ENCODE assay signal across 22 cellular contexts in the genomic region with DNA sequence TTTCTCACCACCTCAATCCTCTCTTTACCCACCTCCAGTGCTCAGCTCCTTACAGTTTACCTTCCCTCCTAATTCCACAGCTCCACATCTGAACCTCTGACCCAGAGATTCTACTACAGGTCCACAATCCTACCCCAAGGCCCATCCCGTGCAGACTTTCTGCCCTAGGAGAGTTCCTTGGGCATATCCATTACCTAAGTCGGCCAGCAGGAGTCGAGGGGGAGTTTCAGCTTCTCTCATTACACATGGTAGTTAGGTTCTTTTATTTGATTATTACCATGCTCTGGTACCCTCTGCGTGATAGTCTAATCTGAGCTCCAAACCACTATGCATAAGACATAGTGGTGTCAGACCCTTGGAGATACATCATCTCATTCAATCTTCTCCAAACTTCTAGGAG.
A peak's percentile ranks its signal among the peaks of the same experiment; 100 is the strongest.
DNase-seq lines count a peak whose midpoint lies in the region; ATAC-seq and TF ChIP-seq lines count a peak whose summit lies in the region.
"Had no signal": no experiment of that assay in that cellular context is flagged by ENCODE, and none has a peak within 500 bp of the region (broad histone marks: within the 10 kb centered on the region; RNA-seq: fewer than 3 reads in every experiment).

No MANE protein-coding gene starts in this region.

- ATAC-seq in GM21526 (IDR thresholded peaks at IDR 0.05; ENCODE audit: low FRiP score, unreplicated experiment) (no peak), HG03159 (IDR thresholded peaks at IDR 0.05; ENCODE audit: unreplicated experiment) (no peak)

- H3K27ac ChIP-seq in endodermal cell (ENCODE audit: low read depth, low read length) = no peak overlapping the region
- H3K27ac ChIP-seq: coronary artery, epithelial cell of prostate, testis had no signal

- no peak overlapping the region for H3K9ac ChIP-seq in endodermal cell (ENCODE audit: extremely low read depth, low read length, poor library complexity, severe bottlenecking)

- H3K4me1 ChIP-seq in Caco-2 (peaks cover 44% of the 10 kb centered on the region), endodermal cell (ENCODE audit: control insufficient read depth, insufficient read depth, low read length) (peaks cover 6% of the 10 kb centered on the region)

- H3K4me1 Mint-ChIP-seq in Caco-2 (ENCODE audit: low read depth, unreplicated experiment) (peaks cover 19% of the 10 kb centered on the region), endodermal cell (peaks cover 15% of the 10 kb centered on the region), neural crest cell (peaks cover 8% of the 10 kb centered on the region)

- no TSS peak for BruUV-seq in Caco-2 (replicated peaks; lab: Mats Ljungman, UMichigan)

- H3K9me3 Mint-ChIP-seq in Caco-2 (ENCODE audit: unreplicated experiment) = no peaks in the 10 kb centered on the region
- H3K9me3 Mint-ChIP-seq in endodermal cell = no peaks in the 10 kb centered on the region
- no peaks in the 10 kb centered on the region for H3K9me3 Mint-ChIP-seq in neural crest cell

- H3K4me3 ChIP-seq in Caco-2 (ENCODE audit: low read depth, low read length) (no peak overlapping the region), endodermal cell (ENCODE audit: low read length) (no peak overlapping the region)
- no peak overlapping the region for H3K4me3 ChIP-seq in Jurkat, Clone E6-1 (ENCODE audit: low read length)
- H3K4me3 ChIP-seq: coronary artery, testis had no signal

- no peaks in the 10 kb centered on the region for H3K27me3 Mint-ChIP-seq in Caco-2 (ENCODE audit: insufficient read depth, unreplicated experiment)
- H3K27me3 Mint-ChIP-seq in endodermal cell (ENCODE audit: insufficient read depth) = no peaks in the 10 kb centered on the region
- no peaks in the 10 kb centered on the region for H3K27me3 Mint-ChIP-seq in neural crest cell (ENCODE audit: low read depth)
- H3K27me3 Mint-ChIP-seq: B cell had no signal

- TF ChIP-seq CTCF in Caco-2 (IDR thresholded peaks at IDR 0.05; ENCODE audit: insufficient read depth in 1 of 2, low read depth in 1 of 2, low read length in 1 of 2, severe bottlenecking in 1 of 2, unreplicated experiment in 1 of 2) = no peak
- TF ChIP-seq CTCF in endodermal cell (conservative IDR thresholded peaks at IDR 0.05) = peak; percentile 69
- peak; percentile 27 for TF ChIP-seq CTCF in neural crest cell (conservative IDR thresholded peaks at IDR 0.05)

- WGBS in endodermal cell (ENCODE audit: insufficient coverage in 1 of 2, insufficient read length in 1 of 2), 2 experiments = 95% methylated on average over 4 of the region's 4 CpGs; no CpG with 5 or more reads in 1 of the 2 experiments

- H3K36me3 Mint-ChIP-seq in Caco-2 (ENCODE audit: insufficient read depth, unreplicated experiment) (peaks cover 59% of the 10 kb centered on the region), endodermal cell (ENCODE audit: low read depth) (peaks cover 46% of the 10 kb centered on the region), neural crest cell (ENCODE audit: low read depth) (peaks cover 20% of the 10 kb centered on the region)

- H3K27me3 ChIP-seq in Caco-2 (replicated peaks; ENCODE audit: control insufficient read depth, insufficient read depth, low read length) = no peaks in the 10 kb centered on the region
- no peaks in the 10 kb centered on the region for H3K27me3 ChIP-seq in endodermal cell (ENCODE audit: control insufficient read depth, insufficient read depth, low read length, poor library complexity, severe bottlenecking)
- H3K27me3 ChIP-seq: testis had no signal

- no peaks in the 10 kb centered on the region for H3K9me3 ChIP-seq in Caco-2
- no peaks in the 10 kb centered on the region for H3K9me3 ChIP-seq in endodermal cell (ENCODE audit: control insufficient read depth, low read length)
- H3K9me3 ChIP-seq: testis had no signal

- POLR2A ChIA-PET in Caco-2 (lab: Charles Lee) = no interaction called here

- H3K27ac Mint-ChIP-seq in Caco-2 (ENCODE audit: unreplicated experiment) (peak overlapping the region; percentile 74), endodermal cell (no peak overlapping the region), neural crest cell (ENCODE audit: unreplicated experiment) (no peak overlapping the region)
- H3K27ac Mint-ChIP-seq: B cell had no signal

- H3K4me3 Mint-ChIP-seq in Caco-2 (ENCODE audit: unreplicated experiment) (no peak overlapping the region), endodermal cell (no peak overlapping the region), neural crest cell (no peak overlapping the region)
- H3K4me3 Mint-ChIP-seq: B cell had no signal

- CTCF ChIA-PET in Caco-2 (lab: Charles Lee) = interaction anchor here (0.6 kb wide), 1 partner anchor 34 kb away, joined by 3 read pairs; no protein-coding TSS in a partner anchor

- no peak for DNase-seq in Caco-2
- DNase-seq in Jurkat, Clone E6-1 (ENCODE audit: low read depth, low spot score) = peak; percentile 12
- DNase-seq in endodermal cell = peak; percentile 54
- no peak for DNase-seq in neural crest cell (ENCODE audit: low read depth, low spot score)
- DNase-seq in hippocampal formation (lab: John Stamatoyannopoulos, UW) = no peak
- DNase-seq in NCI-H748 (lab: John Stamatoyannopoulos, UW; ENCODE audit: unreplicated experiment) = no peak
- DNase-seq: activated CD4-positive, alpha-beta T cell treated with anti-CD3 and anti-CD28 coated beads for 48 hours; activated CD8-positive, alpha-beta memory T cell treated with anti-CD3 and anti-CD28 coated beads, Interleukin-2, amount 50 U/mL, for 4 hours; anterior cingulate cortex; DMS 273 treated with DMSO at 0.1 percent for 48 hours; Kasumi-1; kidney; midbrain; NCI-H146; NCI-H2227 treated with DMSO at 0.1 percent for 48 hours; stimulated activated CD4-positive, alpha-beta T cell treated with anti-CD3 and anti-CD28 coated beads, Interleukin-4, amount 100 ng/mL, for 1 hour; testis had no signal

- intact Hi-C loops in Caco-2 (cut with micrococcal nuclease; ENCODE audit: unreplicated experiment) = loop anchor here (5.0 kb wide), 1 partner anchor 119 kb away; a partner anchor contains a TSS

- H3K36me3 ChIP-seq in Caco-2 (ENCODE audit: control insufficient read depth, insufficient read depth, low read length) = peaks cover 2% of the 10 kb centered on the region; the same call in 1 of the 2 replicates
- H3K36me3 ChIP-seq in endodermal cell (ENCODE audit: control insufficient read depth, insufficient read depth, low read length) = peaks cover 87% of the 10 kb centered on the region

Comparison
In these comparisons a context has a peak if more than half of its experiments do, and no peak if none do; other contexts are left out.
1. DNase-seq: peak in Jurkat, Clone E6-1 (single experiment) and endodermal cell (single experiment); none in Caco-2 (0 of 2), neural crest cell (single experiment), hippocampal formation (0 of 2) and NCI-H748 (single experiment).
2. CTCF ChIP-seq: peak in endodermal cell (single experiment) and neural crest cell (single experiment); none in Caco-2 (0 of 2).